17 cellular contexts compared by ENCODE assay signal in the genomic region with DNA sequence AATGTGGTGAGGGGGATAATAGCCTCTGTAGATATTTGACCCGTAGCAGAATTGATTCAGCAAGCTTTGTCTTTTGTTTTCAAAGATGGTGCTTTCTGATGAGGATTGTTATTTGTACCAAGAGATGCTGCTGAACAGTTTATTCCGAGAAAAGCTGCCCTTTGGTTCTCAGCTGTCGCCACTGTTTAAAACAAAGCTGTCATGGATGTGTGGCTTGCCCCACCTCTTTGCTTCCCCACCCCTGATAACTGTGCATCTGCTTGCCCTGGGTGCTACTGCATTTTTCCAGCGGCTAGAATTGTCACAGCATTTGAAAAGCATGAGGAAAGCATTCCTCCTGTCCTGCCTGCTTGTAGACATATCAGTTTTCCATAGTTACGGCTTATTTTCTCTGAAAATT.
"Had no signal": no experiment of that assay in that cellular context is flagged by ENCODE, and none has a peak within 500 bp of the region (broad histone marks: within the 10 kb centered on the region; RNA-seq: fewer than 3 reads in every experiment).

No MANE protein-coding gene starts in this region.

- ATAC-seq: activated T-cell treated with anti-CD3 and anti-CD28 coated beads, Interleukin-2, amount 50 U/mL, for 72 hours; foreskin keratinocyte; left ventricle myocardium superior; stimulated activated naive CD8-positive, alpha-beta T cell treated with anti-CD3 and anti-CD28 coated beads, Interleukin-15, Interleukin-2, amounts not matched to agents 100 U/mL and 50 U/mL, for 24 hours; T-helper 17 cell had no signal

- H3K27me3 ChIP-seq: foreskin keratinocyte, right atrium auricular region, tibial artery had no signal

- H3K27ac ChIP-seq: foreskin keratinocyte, prostate gland, right atrium auricular region, tibial artery had no signal

- H3K4me1 ChIP-seq: foreskin keratinocyte, prostate gland, right atrium auricular region had no signal

- DNase-seq: activated B cell treated with CpG ODN at 0.5 μM for 24 hours; activated CD4-positive, alpha-beta memory T cell treated with anti-CD3 and anti-CD28 coated beads, Interleukin-2, amount 10 ng/mL, durations not matched to agents 7 days and 5 days; activated CD4-positive, alpha-beta T cell treated with anti-CD3 and anti-CD28 coated beads, Interleukin-2, amount 10 ng/mL, durations not matched to agents 24 days and 14 days; activated effector memory CD4-positive, alpha-beta T cell treated with Interleukin-2 at 50 U/mL for 16 hours; activated naive CD4-positive, alpha-beta T cell treated with anti-CD3 and anti-CD28 coated beads for 36 hours; activated T-cell treated with anti-CD3 and anti-CD28 coated beads, Interleukin-2, amount 50 U/mL, for 72 hours; effector CD4-positive, alpha-beta T cell; foreskin keratinocyte; immature natural killer cell; left ventricle myocardium superior; stimulated activated CD4-positive, alpha-beta T cell treated with anti-CD3 and anti-CD28 coated beads, Interleukin-4, amount 100 ng/mL, for 24 hours; stimulated activated naive CD8-positive, alpha-beta T cell treated with anti-CD3 and anti-CD28 coated beads, Interleukin-15, Interleukin-2, amounts not matched to agents 100 U/mL and 50 U/mL, for 24 hours; SW 1271; T-helper 17 cell; tibial artery had no signal

- H3K9me3 ChIP-seq: prostate gland, right atrium auricular region, tibial artery had no signal

- H3K36me3 ChIP-seq: prostate gland, right atrium auricular region, tibial artery had no signal

- H3K4me3 ChIP-seq: prostate gland, right atrium auricular region, tibial artery had no signal
